Comparison of ENCODE assay signal across 8 cellular contexts in the genomic region with DNA sequence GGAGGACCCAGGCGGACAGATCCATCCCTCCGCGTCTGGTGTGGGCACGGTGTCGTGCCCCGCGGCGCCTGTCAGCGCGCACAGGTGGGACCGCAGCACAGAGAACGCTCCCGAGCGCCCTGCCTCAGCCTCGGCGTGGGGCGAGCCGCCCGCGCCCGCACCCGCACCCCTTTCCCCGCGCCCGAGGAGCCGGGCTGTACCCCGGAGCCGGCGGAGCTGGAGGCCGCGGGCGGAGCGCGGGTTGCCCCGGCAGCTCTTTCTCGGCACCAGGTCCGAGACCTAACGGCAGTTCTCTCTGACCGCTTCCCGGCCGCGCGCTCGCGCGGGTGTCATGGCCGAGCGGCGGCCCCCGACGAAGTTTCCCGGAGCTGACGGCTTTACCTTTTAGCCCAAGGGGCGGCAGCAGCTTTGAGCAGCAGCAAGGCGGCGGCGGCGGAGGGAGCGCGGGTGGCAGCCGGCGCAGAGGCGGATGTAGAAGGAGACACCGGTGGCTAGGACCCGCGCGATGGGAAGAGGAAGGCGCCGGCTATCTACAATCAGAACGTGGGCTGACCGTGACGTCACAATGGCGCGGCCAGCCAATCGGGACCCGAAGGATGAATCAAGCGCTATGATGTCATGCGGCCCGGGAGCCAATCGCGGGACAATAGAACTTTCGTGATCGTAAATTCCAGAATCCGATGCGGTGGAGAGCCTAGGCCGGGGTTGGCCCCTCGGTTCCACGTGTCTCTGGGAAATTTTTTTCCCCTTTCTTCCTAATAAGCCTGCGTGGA. TPM values are rescaled to one million over a fixed set of nuclear protein-coding genes. Genes with fewer than 3 reads are reported as not detected.
DNase-seq lines count a peak whose midpoint lies in the region; TF ChIP-seq lines count a peak whose summit lies in the region.

A gene with protein sequence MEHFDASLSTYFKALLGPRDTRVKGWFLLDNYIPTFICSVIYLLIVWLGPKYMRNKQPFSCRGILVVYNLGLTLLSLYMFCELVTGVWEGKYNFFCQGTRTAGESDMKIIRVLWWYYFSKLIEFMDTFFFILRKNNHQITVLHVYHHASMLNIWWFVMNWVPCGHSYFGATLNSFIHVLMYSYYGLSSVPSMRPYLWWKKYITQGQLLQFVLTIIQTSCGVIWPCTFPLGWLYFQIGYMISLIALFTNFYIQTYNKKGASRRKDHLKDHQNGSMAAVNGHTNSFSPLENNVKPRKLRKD (minus strand): TSS at position 515 of the 773 bp plus-strand sequence. CDS start 53,251 bp downstream, outside the sequence.

- H3K27ac Mint-ChIP-seq in neural crest cell (ENCODE audit: unreplicated experiment): peak within 1 kb of the TSS; percentile 96

- H3K9me3 ChIP-seq in Loucy (ENCODE audit: insufficient read depth, low read depth, low read length) (no peaks in the 10 kb centered on the region), stomach smooth muscle (ENCODE audit: control insufficient read depth in 2 of 2, low read length in 2 of 2) (no peaks in the 10 kb centered on the region)

- peak; percentile 99 for DNase-seq in Daoy (ENCODE audit: low read depth)
- peak; percentile 99 for DNase-seq in H4 (ENCODE audit: low spot score)
- DNase-seq in SHP77 (lab: John Stamatoyannopoulos, UW): peak; percentile 94 to 95
- DNase-seq in activated effector memory CD4-positive, alpha-beta T cell treated with Interleukin-2 at 50 U/mL for 16 hours: peak; percentile 86
- peak; percentile 99 for DNase-seq in fibroblast of the aortic adventitia (ENCODE audit: low read depth)
- DNase-seq in neural crest cell (ENCODE audit: low read depth, low spot score): peak; percentile 96

- H3K36me3 ChIP-seq in Loucy (ENCODE audit: insufficient read depth, low read length) (no peaks in the 10 kb centered on the region), stomach smooth muscle (ENCODE audit: control insufficient read depth in 2 of 2, insufficient read depth in 2 of 2, low read length in 2 of 2) (no peaks in the 10 kb centered on the region)

- H3K27me3 ChIP-seq in Loucy (ENCODE audit: insufficient read depth, low read length, poor library complexity, severe bottlenecking) (no peaks in the 10 kb centered on the region), stomach smooth muscle (ENCODE audit: control insufficient read depth in 1 of 2, insufficient read depth in 2 of 2, low read length in 2 of 2) (no peaks in the 10 kb centered on the region)

- H3K27ac ChIP-seq in stomach smooth muscle (ENCODE audit: low read length): peak within 1 kb of the TSS; percentile 96

- H4K20me1 ChIP-seq in Loucy (ENCODE audit: insufficient read depth, low read length, poor library complexity, severe bottlenecking): peaks cover 44% of the 10 kb centered on the region

- no peaks in the 10 kb centered on the region for H3K9me3 Mint-ChIP-seq in neural crest cell

- H3K9ac ChIP-seq in Loucy (ENCODE audit: low read depth, low read length, poor library complexity, severe bottlenecking) (peak within 1 kb of the TSS; percentile 91), stomach smooth muscle (ENCODE audit: low read length in 2 of 2) (peak within 1 kb of the TSS; percentile 62 to 85)

- H3K4me1 ChIP-seq in Loucy (ENCODE audit: insufficient read depth, low read length, poor library complexity, severe bottlenecking): peaks cover 39% of the 10 kb centered on the region
- H3K4me1 ChIP-seq in stomach smooth muscle (ENCODE audit: control insufficient read depth, insufficient read depth, low read length): peaks cover 11% of the 10 kb centered on the region

- H3K4me1 Mint-ChIP-seq in neural crest cell: peaks cover 45% of the 10 kb centered on the region

- peaks cover 67% of the 10 kb centered on the region for H3K79me2 ChIP-seq in Loucy (ENCODE audit: insufficient read depth, low read length)

- peak within 1 kb of the TSS; percentile 91 for H2AFZ ChIP-seq in Loucy (ENCODE audit: low read length)

- H3K4me2 ChIP-seq in Loucy (ENCODE audit: low read depth, low read length, poor library complexity, severe bottlenecking): peak within 1 kb of the TSS; percentile 97

- no peaks in the 10 kb centered on the region for H3K9me2 ChIP-seq in Loucy (replicated peaks; ENCODE audit: low read depth, low read length)

- peak within 1 kb of the TSS; percentile 96 for H3K4me3 Mint-ChIP-seq in neural crest cell

- H3K27me3 Mint-ChIP-seq in neural crest cell (ENCODE audit: low read depth): no peaks in the 10 kb centered on the region

- peaks cover 8% of the 10 kb centered on the region for H3K36me3 Mint-ChIP-seq in neural crest cell (ENCODE audit: low read depth)

- H3K4me3 ChIP-seq in Loucy (ENCODE audit: low read length, poor library complexity, severe bottlenecking): peak within 1 kb of the TSS; percentile 86
- H3K4me3 ChIP-seq in fibroblast of the aortic adventitia (ENCODE audit: low read depth, low read length): peak within 1 kb of the TSS; percentile 90
- H3K4me3 ChIP-seq in stomach smooth muscle (ENCODE audit: low read length in 2 of 2): peak within 1 kb of the TSS; percentile 63 to 87

- TF ChIP-seq CTCF in Loucy (conservative IDR thresholded peaks at IDR 0.05; ENCODE audit: low read length): no peak
- TF ChIP-seq CTCF in fibroblast of the aortic adventitia (IDR thresholded peaks at IDR 0.05; ENCODE audit: insufficient read depth, low read length): no peak
- TF ChIP-seq CTCF in neural crest cell (conservative IDR thresholded peaks at IDR 0.05): no peak

- H3F3A ChIP-seq in Loucy (ENCODE audit: low read depth): no peaks in the 10 kb centered on the region

RNA-seq across cellular contexts. Expression of the gene that starts here (rescaled TPM):
- 52.6 and 83.2 TPM in 2 replicates for total RNA-seq in Daoy (2014; rRNA removed; shearing (Covaris generic))
- 102 and 131 TPM in 2 replicates for total RNA-seq in H4 (2014; rRNA removed; shearing (Covaris generic))
- 38.9 and 95.1 TPM in 2 replicates for total RNA-seq in fibroblast of the aortic adventitia (ENCODE audit: low replicate concordance)
- total RNA-seq in neural crest cell: 152 and 153 TPM in 2 replicates

Comparison
In these comparisons a context has a peak if more than half of its experiments do, and no peak if none do; other contexts are left out.
1. Peak in every context shown above with its lines: DNase-seq, H3K4me3 ChIP-seq and H3K27ac ChIP-seq.